In genomic region chr9:114446672-114447450, GRCh38 we compare ENCODE assay signal across 28 cellular contexts. TPM values are rescaled to one million over a fixed set of nuclear protein-coding genes. Genes with fewer than 3 reads are reported as not detected.
DNase-seq lines count a peak whose midpoint lies in the region; FAIRE-seq and TF ChIP-seq lines count a peak whose summit lies in the region.
"Had no signal": no experiment of that assay in that cellular context is flagged by ENCODE, and none has a peak within 500 bp of the region (broad histone marks: within the 10 kb centered on the region; RNA-seq: fewer than 3 reads in every experiment).

No MANE protein-coding gene starts in this region.

- no peak overlapping the region for H2AFZ ChIP-seq in H9 (ENCODE audit: low read length)

- no peak overlapping the region for H2AK5ac ChIP-seq in H9 (ENCODE audit: insufficient read length, low read length)

- H4K5ac ChIP-seq in H9 (ENCODE audit: insufficient read length, low read depth, low read length) = no peak overlapping the region

- H3K4me1 Mint-ChIP-seq in H9 = peaks cover 14 to 15% of the 10 kb centered on the region in 2 experiments

- no peak overlapping the region for H2BK20ac ChIP-seq in H9 (ENCODE audit: low read depth, low read length, poor library complexity, severe bottlenecking)

- H4K91ac ChIP-seq in H9 (ENCODE audit: insufficient read length, low read depth, low read length) = no peak overlapping the region

- no peak overlapping the region; the same call in 1 of the 2 replicates for H3K14ac ChIP-seq in H9 (ENCODE audit: insufficient read depth, low read length)

- H3K4me1 ChIP-seq in H9 (ENCODE audit: insufficient read depth, low read length) (0 out of 2 replicates have a peak, but pooled peaks cover 3% of the 10 kb centered on the region), adrenal gland (replicated peaks in 1 of 2) (peaks cover 42 to 64% of the 10 kb centered on the region in 2 donors), testis (peaks cover 43% of the 10 kb centered on the region)
- H3K4me1 ChIP-seq: foreskin keratinocyte, HAP-1, stomach, upper lobe of left lung had no signal

- no peak overlapping the region for H3K23ac ChIP-seq in H9 (ENCODE audit: insufficient read length, low read depth, low read length)

- H3K9me3 ChIP-seq in H9 (ENCODE audit: control insufficient read depth, low read depth, low read length) (no peaks in the 10 kb centered on the region), adrenal gland (replicated peaks in 1 of 3) (no peaks in the 10 kb centered on the region), testis (no peaks in the 10 kb centered on the region)
- H3K9me3 ChIP-seq: body of pancreas, HAP-1, stomach, upper lobe of left lung had no signal

- no peaks in the 10 kb centered on the region for H4K20me1 ChIP-seq in H9 (ENCODE audit: control insufficient read depth, insufficient read depth, insufficient read length)

- DNase-seq in H9 (no peak), adrenal gland (peak in 3 of 7 donors; percentile 13 to 46 (median 22)), testis (no peak), islet precursor cell (no peak), RCC 7860 (ENCODE audit: low spot score) (no peak)
- DNase-seq in activated CD4-positive, alpha-beta T cell treated with anti-CD3 and anti-CD28 coated beads for 4 hours = no peak
- DNase-seq: activated CD8-positive, alpha-beta memory T cell treated with anti-CD3 and anti-CD28 coated beads, Interleukin-2, amount 50 U/mL, for 48 hours; body of pancreas; effector CD8-positive, alpha-beta T cell; left ventricle myocardium superior; midbrain; NCI-H1105; NCI-H2029; NCI-H2227 treated with DMSO at 0.1 percent for 48 hours; stimulated activated CD4-positive, alpha-beta T cell treated with anti-CD3 and anti-CD28 coated beads, Interleukin-15, amount 100 ng/mL, for 24 hours; stomach; upper lobe of left lung had no signal

- TF ChIP-seq CTCF in H9 (conservative IDR thresholded peaks at IDR 0.05) = no peak
- TF ChIP-seq CTCF in adrenal gland (IDR thresholded peaks at IDR 0.05) = no peak
- TF ChIP-seq CTCF in testis (IDR thresholded peaks at IDR 0.05) = no peak

- no peak overlapping the region for H3K4me3 Mint-ChIP-seq in H9

- H3K18ac ChIP-seq in H9 (ENCODE audit: insufficient read length, low read depth, low read length) = no peak overlapping the region

- H3K23me2 ChIP-seq in H9 (ENCODE audit: insufficient read length, low read depth, low read length, poor library complexity, severe bottlenecking) = no peaks in the 10 kb centered on the region

- no peaks in the 10 kb centered on the region for H3K9me3 Mint-ChIP-seq in H9
- H3K9me3 Mint-ChIP-seq: activated T-helper 2 cell treated with anti-CD3 and anti-CD28 coated beads, Interferon-gamma antibody, Interleukin-2, Interleukin-4, amounts not matched to agents 10 μg/mL and 5 μg/mL and 100 μg/mL, durations not matched to agents 14 hours and 24 hours and 36 hours had no signal

- H3K4ac ChIP-seq in H9 (ENCODE audit: low read depth, low read length) = no peak overlapping the region

- H3K27me3 Mint-ChIP-seq in H9 (ENCODE audit: low read depth) = no peaks in the 10 kb centered on the region; the same call in 1 of the 2 replicates
- H3K27me3 Mint-ChIP-seq: progenitor cell of endocrine pancreas had no signal

- FAIRE-seq in RCC 7860 (lab: Jason Lieb, UNC) = no peak
- FAIRE-seq: D721Med, GM12891, HepG2 had no signal

- H3K4me2 ChIP-seq in H9 (ENCODE audit: insufficient read depth, insufficient read length, low read length) = no peak overlapping the region

- no peaks in the 10 kb centered on the region for H3K79me1 ChIP-seq in H9 (ENCODE audit: insufficient read depth, low read depth, low read length, poor library complexity, severe bottlenecking)

- no peak overlapping the region for H2BK120ac ChIP-seq in H9 (ENCODE audit: low read depth, low read length, poor library complexity, severe bottlenecking)

- no peaks in the 10 kb centered on the region for H3K36me3 Mint-ChIP-seq in H9 (ENCODE audit: insufficient read depth in 1 of 3, low read depth in 3 of 3)
- H3K36me3 Mint-ChIP-seq: activated naive CD4-positive, alpha-beta T cell treated with anti-CD3 and anti-CD28 coated beads, Interleukin-2, amount 50 U/mL, for 72 hours had no signal

- H2BK15ac ChIP-seq in H9 (ENCODE audit: low read depth, low read length) = no peak overlapping the region

- H3K27ac ChIP-seq in H9 (ENCODE audit: insufficient read length, low read depth, low read length) (no peak overlapping the region), adrenal gland (peak overlapping the region; percentile 35 to 80 (median 63)), layer of hippocampus (ENCODE audit: low read depth, low read length) (peak overlapping the region; percentile 13), testis (peak overlapping the region; percentile 58 to 63)
- H3K27ac ChIP-seq: body of pancreas, C4-2B, foreskin keratinocyte, stomach, upper lobe of left lung, VCaP had no signal

- H2BK5ac ChIP-seq in H9 (ENCODE audit: insufficient read length, low read length) = no peak overlapping the region

- H3K36me3 ChIP-seq in adrenal gland (replicated peaks in 1 of 2) (no peaks in the 10 kb centered on the region), testis (ENCODE audit: low read depth, missing control alignments) (no peaks in the 10 kb centered on the region)
- H3K36me3 ChIP-seq: HAP-1, stomach, upper lobe of left lung had no signal

- no peaks in the 10 kb centered on the region for H3K79me2 ChIP-seq in H9 (ENCODE audit: insufficient read depth, low read length)

- no peak overlapping the region for H2BK12ac ChIP-seq in H9 (ENCODE audit: insufficient read length, low read depth, low read length)

- intact Hi-C loops in adrenal gland (cut with DNase I) (no loop called here), testis (cut with DNase I; ENCODE audit: low total_unique reads) (no loop called here)

- H3K56ac ChIP-seq in H9 (ENCODE audit: insufficient read length, low read depth, low read length) = no peak overlapping the region

- no CpG with 5 or more reads among the region's 8 CpGs for WGBS in H9 (ENCODE audit: extremely low coverage, insufficient read length, low lambda C conversion rate)
- 51 to 63% (median 57%) methylated on average over 8 of the region's 8 CpGs for WGBS in adrenal gland, 4 donors
- WGBS in testis, 2 donors = 60 to 72% methylated on average over 8 of the region's 8 CpGs

- H3K4me3 ChIP-seq in adrenal gland = no peak overlapping the region
- H3K4me3 ChIP-seq in testis = no peak overlapping the region
- H3K4me3 ChIP-seq: body of pancreas, HAP-1, stomach, upper lobe of left lung had no signal

- TF ChIP-seq POLR2A in adrenal gland (IDR thresholded peaks at IDR 0.05) = no peak
- TF ChIP-seq POLR2A in testis (IDR thresholded peaks at IDR 0.05) = no peak

- peak overlapping the region in 2 of 3 experiments; percentile 68 to 72; a peak in 1 of 7 replicates for H3K27ac Mint-ChIP-seq in H9
- H3K27ac Mint-ChIP-seq: activated naive CD4-positive, alpha-beta T cell treated with anti-CD3 and anti-CD28 coated beads, Interleukin-2, amount 50 U/mL, for 72 hours; activated T-helper 2 cell treated with anti-CD3 and anti-CD28 coated beads, Interferon-gamma antibody, Interleukin-2, Interleukin-4, amounts not matched to agents 10 μg/mL and 5 μg/mL and 100 μg/mL, durations not matched to agents 14 hours and 24 hours and 36 hours; progenitor cell of endocrine pancreas had no signal

- H3K27me3 ChIP-seq in H9 (ENCODE audit: insufficient read depth, low read length) = no peaks in the 10 kb centered on the region
- H3K27me3 ChIP-seq in adrenal gland = no peaks in the 10 kb centered on the region
- no peaks in the 10 kb centered on the region for H3K27me3 ChIP-seq in layer of hippocampus (ENCODE audit: control insufficient read depth, insufficient read depth, low read length)
- no peaks in the 10 kb centered on the region for H3K27me3 ChIP-seq in testis
- H3K27me3 ChIP-seq: body of pancreas, foreskin keratinocyte, stomach, upper lobe of left lung had no signal

- H3K9ac ChIP-seq in H9 (ENCODE audit: extremely low read depth, insufficient read length, low read length) = no peak overlapping the region

- no peak overlapping the region for H4K8ac ChIP-seq in H9 (replicated peaks; ENCODE audit: insufficient read length, low read depth, low read length)

- no peak overlapping the region for H3T11ph ChIP-seq in H9 (ENCODE audit: low read length)

RNA-seq across cellular contexts. Expression of gene WHRN, which starts 58.4 kb away (rescaled TPM):
- total RNA-seq in H9 (2021) (2.2 and 2.3 TPM in 2 replicates), adrenal gland (100 to 1,000 TPM in 4 of 8 donors, 10 to 100 TPM in 4; 67.2 to 154 (median 96.4) TPM), testis (100 to 1,000 TPM; 181 to 208 TPM)
- polyA plus RNA-seq in adrenal gland (100 to 1,000 TPM in 2 of 3 donors, 10 to 100 TPM in 1; 34.8 to 359 (median 247) TPM), testis (ENCODE audit: insufficient read depth, low read depth, low replicate concordance) (70.3 TPM)

RNA-seq across cellular contexts. Expression of gene AKNA, which starts 59.1 kb away (rescaled TPM):
- total RNA-seq in H9 (2021) = 19.7 and 20.8 TPM in 2 replicates
- 10 to 100 TPM in 6 of 8 donors, 1 to 10 TPM in 2; 7.5 to 20.0 (median 15.9) TPM for total RNA-seq in adrenal gland
- polyA plus RNA-seq in adrenal gland = 10 to 100 TPM in 2 of 3 donors, 1 to 10 TPM in 1; 4.8 to 37.3 (median 20.3) TPM
- 10 to 100 TPM; 21.2 to 31.5 TPM for total RNA-seq in testis
- polyA plus RNA-seq in testis (ENCODE audit: insufficient read depth, low read depth, low replicate concordance) = 20.6 TPM

Comparison
In these comparisons a context has a peak if more than half of its experiments do, and no peak if none do; other contexts are left out.
1. RNA of gene WHRN, which starts 58.4 kb away (total RNA-seq): 181 to 208 TPM in testis and 67.2 to 154 TPM in adrenal gland; 2.2 to 2.3 TPM in H9; every median in the first group is over 10 times any median in the second.